15 cellular contexts compared by ENCODE assay signal in genomic region chr12:64187370-64187769, GRCh38. TPM values are rescaled to one million over a fixed set of nuclear protein-coding genes. Genes with fewer than 3 reads are reported as not detected.
A peak's percentile ranks its signal among the peaks of the same experiment; 100 is the strongest.
DNase-seq lines count a peak whose midpoint lies in the region; ATAC-seq and TF ChIP-seq lines count a peak whose summit lies in the region.
"Had no signal": no experiment of that assay in that cellular context is flagged by ENCODE, and none has a peak within 500 bp of the region (broad histone marks: within the 10 kb centered on the region; RNA-seq: fewer than 3 reads in every experiment).

No MANE protein-coding gene starts in this region.

- POLR2A ChIA-PET in MCF 10A (lab: Yijun Ruan, JAX), result interaction anchor here (0.7 to 1.9 kb wide), 7 partner anchors 12 to 342 kb away, joined by 3 to 8 read pairs (median 4); partner anchors contain the start of gene KICS2

- TF ChIP-seq CTCF in MCF 10A (IDR thresholded peaks at IDR 0.05; ENCODE audit: unreplicated experiment) (no peak), breast epithelium (IDR thresholded peaks at IDR 0.05) (no peak)

- H3K27ac ChIP-seq in breast epithelium (no peak overlapping the region), SJSA1 (peak overlapping the region; percentile 50)
- H3K27ac ChIP-seq: WERI-Rb-1 had no signal

- BruUV-seq in MCF 10A (replicated peaks; lab: Mats Ljungman, UMichigan), result no TSS peak

- no peaks in the 10 kb centered on the region for H3K36me3 ChIP-seq in breast epithelium
- H3K36me3 ChIP-seq in SJSA1, result no peaks in the 10 kb centered on the region
- no peaks in the 10 kb centered on the region for H3K36me3 ChIP-seq in H7 (replicated peaks; ENCODE audit: control insufficient read depth, insufficient read depth, low read length)
- H3K36me3 ChIP-seq: heart right ventricle, WERI-Rb-1 had no signal

- CTCF ChIA-PET in MCF 10A (lab: Yijun Ruan, JAX), result interaction anchor here (1.2 kb wide), 1 partner anchor 83 kb away, joined by 3 read pairs; no protein-coding TSS in a partner anchor

- H3K9me3 ChIP-seq in breast epithelium, result no peaks in the 10 kb centered on the region
- no peaks in the 10 kb centered on the region for H3K9me3 ChIP-seq in SJSA1 (replicated peaks)
- H3K9me3 ChIP-seq: heart right ventricle had no signal

- no peaks in the 10 kb centered on the region for H3K27me3 Mint-ChIP-seq in MCF 10A (ENCODE audit: insufficient read depth, unreplicated experiment)

- peaks cover 28% of the 10 kb centered on the region for H3K4me1 Mint-ChIP-seq in MCF 10A (ENCODE audit: insufficient read depth, unreplicated experiment)
- H3K4me1 Mint-ChIP-seq in stimulated activated effector memory CD8-positive, alpha-beta T cell treated with anti-CD3 and anti-CD28 coated beads, Interleukin-12 subunit alpha, Interleukin-12 subunit beta, amount 100 ng/mL, for 72 hours, result no peaks in the 10 kb centered on the region

- H3K36me3 Mint-ChIP-seq in MCF 10A (ENCODE audit: insufficient read depth, unreplicated experiment), result peaks cover 4% of the 10 kb centered on the region
- H3K36me3 Mint-ChIP-seq in stimulated activated effector memory CD8-positive, alpha-beta T cell treated with anti-CD3 and anti-CD28 coated beads, Interleukin-12 subunit alpha, Interleukin-12 subunit beta, amount 100 ng/mL, for 72 hours, result peaks cover 12% of the 10 kb centered on the region

- H3K4me3 Mint-ChIP-seq in MCF 10A (ENCODE audit: unreplicated experiment), result no peak overlapping the region
- H3K4me3 Mint-ChIP-seq in stimulated activated effector memory CD8-positive, alpha-beta T cell treated with anti-CD3 and anti-CD28 coated beads, Interleukin-12 subunit alpha, Interleukin-12 subunit beta, amount 100 ng/mL, for 72 hours, result no peak overlapping the region

- ATAC-seq in GM21576 (IDR thresholded peaks at IDR 0.05; ENCODE audit: unreplicated experiment), result no peak
- ATAC-seq in stimulated activated effector memory CD8-positive, alpha-beta T cell treated with anti-CD3 and anti-CD28 coated beads, Interleukin-12 subunit alpha, Interleukin-12 subunit beta, amount 100 ng/mL, for 72 hours, result no peak
- ATAC-seq: heart right ventricle had no signal

- intact Hi-C loops in MCF 10A (cut with micrococcal nuclease) (no loop called here), breast epithelium (cut with DNase I; ENCODE audit: low total_unique reads) (no loop called here)

- no peak for TF ChIP-seq POLR2A in breast epithelium (IDR thresholded peaks at IDR 0.05)

- peak overlapping the region; percentile 64 for H3K27ac Mint-ChIP-seq in MCF 10A (ENCODE audit: low read depth, unreplicated experiment)
- no peak overlapping the region for H3K27ac Mint-ChIP-seq in stimulated activated effector memory CD8-positive, alpha-beta T cell treated with anti-CD3 and anti-CD28 coated beads, Interleukin-12 subunit alpha, Interleukin-12 subunit beta, amount 100 ng/mL, for 72 hours

- H3K4me3 ChIP-seq in breast epithelium (no peak overlapping the region), SJSA1 (no peak overlapping the region), H7 (ENCODE audit: insufficient read depth, low read depth, low read length) (no peak overlapping the region)
- H3K4me3 ChIP-seq: heart right ventricle, skin epidermis had no signal

- H3K9me3 Mint-ChIP-seq in MCF 10A (ENCODE audit: unreplicated experiment), result no peaks in the 10 kb centered on the region
- H3K9me3 Mint-ChIP-seq in stimulated activated effector memory CD8-positive, alpha-beta T cell treated with anti-CD3 and anti-CD28 coated beads, Interleukin-12 subunit alpha, Interleukin-12 subunit beta, amount 100 ng/mL, for 72 hours, result no peaks in the 10 kb centered on the region

- H3K27me3 ChIP-seq in breast epithelium (no peaks in the 10 kb centered on the region), SJSA1 (replicated peaks) (no peaks in the 10 kb centered on the region), H7 (ENCODE audit: control insufficient read depth, insufficient read depth, low read length) (no peaks in the 10 kb centered on the region)
- H3K27me3 ChIP-seq: heart right ventricle had no signal

- DNase-seq in MCF 10A (ENCODE audit: unreplicated experiment) (peak; percentile 67), breast epithelium (ENCODE audit: low spot score in 2 of 2) (no peak), SJSA1 (ENCODE audit: low read depth in 1 of 2, low spot score in 2 of 2) (peak in 1 of 2 experiments; percentile 41), fibroblast of gingiva (ENCODE audit: low read depth) (peak; percentile 79), T-helper 2 cell (no peak), H7 (no peak)
- DNase-seq in stimulated activated effector memory CD8-positive, alpha-beta T cell treated with anti-CD3 and anti-CD28 coated beads, Interleukin-12 subunit alpha, Interleukin-12 subunit beta, amount 100 ng/mL, for 72 hours (ENCODE audit: low spot score in 2 of 2), result no peak
- DNase-seq: 8988T, heart right ventricle, NCI-H1417 treated with DMSO at 0.1 percent for 48 hours, NCI-H524, SIG-M5, WERI-Rb-1 had no signal

- H3K4me1 ChIP-seq in breast epithelium, result no peaks in the 10 kb centered on the region
- H3K4me1 ChIP-seq in SJSA1 (replicated peaks), result peaks cover 39% of the 10 kb centered on the region

RNA-seq across cellular contexts. Expression of gene KICS2, which starts 34.7 kb away (rescaled TPM):
- total RNA-seq in MCF 10A (2022) (9.5 and 11.9 TPM in 2 replicates), breast epithelium (10 to 100 TPM; 10.2 to 17.9 (median 15.7) TPM)
- total RNA-seq in SJSA1 (2014; rRNA removed; shearing (Covaris generic)), result 1.8 and 2.8 TPM in 2 replicates
- 9.7 and 12.5 TPM in 2 replicates for total RNA-seq in H7 (2014; rRNA removed; shearing (Covaris generic))

Comparison
In these comparisons a context has a peak if more than half of its experiments do, and no peak if none do; other contexts are left out.
1. DNase-seq: peak in MCF 10A (single experiment) and fibroblast of gingiva (single experiment); none in breast epithelium (0 of 2), stimulated activated effector memory CD8-positive, alpha-beta T cell treated with anti-CD3 and anti-CD28 coated beads, Interleukin-12 subunit alpha, Interleukin-12 subunit beta, amount 100 ng/mL, for 72 hours (0 of 2), T-helper 2 cell (0 of 5) and H7 (single experiment).